1 cellular context compared by ENCODE assay signal in the genomic region with DNA sequence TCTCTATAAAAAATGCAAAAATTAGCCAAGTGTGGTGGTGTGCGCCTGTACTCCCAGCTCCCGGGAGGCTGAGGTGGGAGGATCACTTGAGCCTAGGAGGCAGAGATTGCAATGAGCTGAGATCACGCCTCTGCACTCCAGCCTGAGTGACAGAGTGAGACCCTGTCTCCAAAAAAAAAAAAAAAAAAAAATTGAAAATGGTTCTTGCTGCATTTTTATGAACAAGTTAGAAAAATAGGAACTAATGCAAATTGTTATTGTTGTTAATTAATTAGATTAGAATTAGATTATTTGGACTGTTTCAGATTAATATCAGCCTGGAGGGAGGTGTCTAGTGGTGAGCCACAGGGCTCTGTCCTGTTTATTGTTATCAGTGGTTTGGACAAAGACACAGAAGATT.
TF ChIP-seq lines count a peak whose summit lies in the region.

No MANE protein-coding gene starts in this region.

TF ChIP-seq in WTC11, 78 proteins besides CTCF, POLR2A, EP300 and RAD21:
- TF ChIP-seq, protein P1, sequence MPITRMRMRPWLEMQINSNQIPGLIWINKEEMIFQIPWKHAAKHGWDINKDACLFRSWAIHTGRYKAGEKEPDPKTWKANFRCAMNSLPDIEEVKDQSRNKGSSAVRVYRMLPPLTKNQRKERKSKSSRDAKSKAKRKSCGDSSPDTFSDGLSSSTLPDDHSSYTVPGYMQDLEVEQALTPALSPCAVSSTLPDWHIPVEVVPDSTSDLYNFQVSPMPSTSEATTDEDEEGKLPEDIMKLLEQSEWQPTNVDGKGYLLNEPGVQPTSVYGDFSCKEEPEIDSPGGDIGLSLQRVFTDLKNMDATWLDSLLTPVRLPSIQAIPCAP (CRISPR knock-in tag; IDR thresholded peaks at IDR 0.05): no peak
- TF ChIP-seq, protein P2, sequence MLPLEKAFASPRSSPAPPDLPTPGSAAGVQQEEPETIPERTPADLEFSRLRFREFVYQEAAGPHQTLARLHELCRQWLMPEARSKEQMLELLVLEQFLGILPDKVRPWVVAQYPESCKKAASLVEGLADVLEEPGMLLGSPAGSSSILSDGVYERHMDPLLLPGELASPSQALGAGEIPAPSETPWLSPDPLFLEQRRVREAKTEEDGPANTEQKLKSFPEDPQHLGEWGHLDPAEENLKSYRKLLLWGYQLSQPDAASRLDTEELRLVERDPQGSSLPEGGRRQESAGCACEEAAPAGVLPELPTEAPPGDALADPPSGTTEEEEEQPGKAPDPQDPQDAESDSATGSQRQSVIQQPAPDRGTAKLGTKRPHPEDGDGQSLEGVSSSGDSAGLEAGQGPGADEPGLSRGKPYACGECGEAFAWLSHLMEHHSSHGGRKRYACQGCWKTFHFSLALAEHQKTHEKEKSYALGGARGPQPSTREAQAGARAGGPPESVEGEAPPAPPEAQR (CRISPR knock-in tag; IDR thresholded peaks at IDR 0.05): no peak
